Comparison of ENCODE assay signal across 8 cellular contexts in genomic region chr17:31366088-31366487, GRCh38. TPM values are rescaled to one million over a fixed set of nuclear protein-coding genes. Genes with fewer than 3 reads are reported as not detected.
"Had no signal": no experiment of that assay in that cellular context is flagged by ENCODE, and none has a peak within 500 bp of the region (broad histone marks: within the 10 kb centered on the region; RNA-seq: fewer than 3 reads in every experiment).

No MANE protein-coding gene starts in this region.

- FAIRE-seq: HepG2, HTR-8/SVneo had no signal

- ATAC-seq: HepG2 had no signal

- H3K9ac ChIP-seq: KMS-11 had no signal

- H3K27ac ChIP-seq: HL-60, KMS-11 had no signal

- H3K4me2 ChIP-seq: KMS-11 had no signal

- DNase-seq: IMR-90, KBM-7, KG1 had no signal

RNA-seq across cellular contexts. Expression of gene EVI2A, which starts 44.7 kb away (rescaled TPM):
- total RNA-seq: HepG2, HT-29 had no signal
- polyA plus RNA-seq: HepG2 had no signal

RNA-seq across cellular contexts. Expression of gene EVI2B, which starts 52.2 kb away (rescaled TPM):
- total RNA-seq: HepG2, HT-29 had no signal
- polyA plus RNA-seq: HepG2 had no signal
